In the genomic region with DNA sequence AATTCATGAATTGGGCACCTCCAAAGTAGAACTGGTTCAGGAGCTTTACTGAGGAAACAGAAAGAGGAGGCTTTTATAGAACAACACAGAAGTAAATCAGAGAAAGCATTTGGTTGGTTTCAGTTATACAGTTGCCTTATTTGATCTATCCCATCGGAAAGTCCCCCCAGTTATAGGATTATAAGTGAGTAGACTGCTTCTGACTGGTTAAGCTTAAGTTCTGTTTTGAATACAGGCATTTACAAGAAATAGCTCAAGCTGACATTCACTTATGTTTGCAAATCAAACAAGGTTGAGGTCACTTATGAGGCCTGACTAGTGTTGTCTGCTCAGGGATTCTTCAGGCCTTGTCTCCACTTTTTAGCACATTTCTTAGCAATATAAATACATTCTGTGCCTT, we compare ENCODE assay signal across 17 cellular contexts.
"Had no signal": no experiment of that assay in that cellular context is flagged by ENCODE, and none has a peak within 500 bp of the region (broad histone marks: within the 10 kb centered on the region; RNA-seq: fewer than 3 reads in every experiment).

No MANE protein-coding gene starts in this region.

- H3K4me1 Mint-ChIP-seq: naive thymus-derived CD8-positive, alpha-beta T cell had no signal

- H3K27ac ChIP-seq: coronary artery, ovary, right atrium auricular region, sigmoid colon, skin epidermis, tibial artery, upper lobe of left lung, uterus had no signal

- ATAC-seq: left colon; mucosa of descending colon; naive thymus-derived CD8-positive, alpha-beta T cell had no signal

- H3K27ac Mint-ChIP-seq: naive thymus-derived CD8-positive, alpha-beta T cell had no signal

- H3K36me3 Mint-ChIP-seq: naive thymus-derived CD8-positive, alpha-beta T cell had no signal

- H3K27me3 Mint-ChIP-seq: naive thymus-derived CD8-positive, alpha-beta T cell had no signal

- H3K36me3 ChIP-seq: ovary, right atrium auricular region, sigmoid colon, tibial artery, upper lobe of left lung, uterus had no signal

- DNase-seq: effector CD4-positive, alpha-beta T cell; foreskin melanocyte; head of caudate nucleus; hippocampal formation; left colon; mucosa of descending colon; naive thymus-derived CD8-positive, alpha-beta T cell; ovary; sigmoid colon; stimulated activated CD4-positive, alpha-beta T cell treated with anti-CD3 and anti-CD28 coated beads, Interleukin-12 subunit alpha, Interleukin-12 subunit beta, amount 100 ng/mL, for 4 hours; stimulated activated naive CD4-positive, alpha-beta T cell treated with Interleukin-2 at 50 U/mL for 16 hours; tibial artery; upper lobe of left lung; uterus had no signal

- H3K9me3 ChIP-seq: mucosa of descending colon, ovary, right atrium auricular region, sigmoid colon, tibial artery, upper lobe of left lung, uterus had no signal

- H3K27me3 ChIP-seq: ovary, right atrium auricular region, sigmoid colon, tibial artery, upper lobe of left lung, uterus had no signal

- H3K4me3 Mint-ChIP-seq: naive thymus-derived CD8-positive, alpha-beta T cell had no signal

- H3K4me3 ChIP-seq: coronary artery, mucosa of descending colon, ovary, right atrium auricular region, sigmoid colon, skin epidermis, tibial artery, upper lobe of left lung, uterus had no signal

- H3K4me1 ChIP-seq: right atrium auricular region, sigmoid colon, tibial artery, upper lobe of left lung, uterus had no signal
